ENCODE assay signal across 17 cellular contexts in the genomic region with DNA sequence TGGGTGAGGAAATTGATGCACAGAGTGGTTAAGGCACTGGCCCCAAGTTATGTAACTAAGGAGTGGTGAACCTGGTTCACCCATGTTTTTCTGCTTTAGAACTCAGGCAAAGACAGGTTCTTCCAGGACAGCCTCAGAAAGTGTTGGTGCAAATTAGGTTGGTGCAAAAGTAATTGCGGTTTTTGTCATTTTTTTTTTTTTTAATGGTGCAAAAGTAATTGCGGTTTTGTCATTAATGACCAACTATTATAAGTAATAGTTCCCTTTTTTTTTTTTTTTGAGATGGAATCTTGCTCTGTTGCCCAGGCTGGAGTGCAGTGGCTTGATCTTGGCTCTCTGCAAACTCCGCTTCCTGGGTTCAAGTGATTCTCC. TPM values are rescaled to one million over a fixed set of nuclear protein-coding genes. Genes with fewer than 3 reads are reported as not detected.
A peak's percentile ranks its signal among the peaks of the same experiment; 100 is the strongest.
DNase-seq lines count a peak whose midpoint lies in the region; ATAC-seq and TF ChIP-seq lines count a peak whose summit lies in the region.
"Had no signal": no experiment of that assay in that cellular context is flagged by ENCODE, and none has a peak within 500 bp of the region (broad histone marks: within the 10 kb centered on the region; RNA-seq: fewer than 3 reads in every experiment).

No MANE protein-coding gene starts in this region.

- H3K4me3 ChIP-seq in HL-60 (replicated peaks; ENCODE audit: insufficient read depth, low read length) (no peak overlapping the region), neutrophil (ENCODE audit: low read depth in 1 of 2, low read length in 1 of 2) (peak overlapping the region in 1 of 2 experiments; percentile 46), BE2C (ENCODE audit: low read depth, low read length) (no peak overlapping the region)
- H3K4me3 ChIP-seq: BLaER1 treated with 17β-estradiol and CSF1 and Interleukin-3, amounts not matched to agents 10 nM and 100 nM had no signal

- peaks cover 42% of the 10 kb centered on the region for H3K4me1 Mint-ChIP-seq in activated B cell treated with CpG ODN at 0.5 μM for 24 hours

- ATAC-seq in activated B cell treated with CpG ODN at 0.5 μM for 24 hours (ENCODE audit: low read depth) (no peak), HG02840 (IDR thresholded peaks at IDR 0.05; ENCODE audit: low FRiP score, unreplicated experiment) (no peak)

- no peak overlapping the region for H3K4me3 Mint-ChIP-seq in activated B cell treated with CpG ODN at 0.5 μM for 24 hours
- H3K4me3 Mint-ChIP-seq: CD4-positive, alpha-beta T cell had no signal

- CTCF ChIA-PET in activated B cell treated with CpG ODN at 0.5 μM for 24 hours (lab: Charles Lee): interaction anchor here (1.3 kb wide), 1 partner anchor 22 kb away, joined by 4 read pairs; no protein-coding TSS in a partner anchor

- TF ChIP-seq CTCF in HL-60 (IDR thresholded peaks at IDR 0.05; ENCODE audit: insufficient read depth, low read length) (no peak), activated B cell treated with CpG ODN at 0.5 μM for 24 hours (IDR thresholded peaks at IDR 0.05) (no peak), neutrophil (IDR thresholded peaks at IDR 0.05) (no peak), BE2C (IDR thresholded peaks at IDR 0.05; ENCODE audit: low read depth, low read length) (no peak)

- no peaks in the 10 kb centered on the region for H3K36me3 ChIP-seq in neutrophil
- no peaks in the 10 kb centered on the region for H3K36me3 ChIP-seq in BE2C
- H3K36me3 ChIP-seq: BLaER1 treated with 17β-estradiol and CSF1 and Interleukin-3, amounts not matched to agents 10 nM and 100 nM had no signal

- H3K27ac ChIP-seq in HL-60 (replicated peaks) (peak overlapping the region; percentile 28; the same call in 1 of the 2 replicates), neutrophil (peak overlapping the region; percentile 81)
- H3K27ac ChIP-seq: 22Rv1 had no signal

- no peaks in the 10 kb centered on the region for H3K36me3 Mint-ChIP-seq in activated B cell treated with CpG ODN at 0.5 μM for 24 hours (ENCODE audit: low read depth)

- H3K4me1 ChIP-seq in neutrophil (ENCODE audit: control insufficient read depth in 1 of 2, insufficient read depth in 1 of 2, low read depth in 1 of 2, low read length in 1 of 2): peaks cover 51 to 54% of the 10 kb centered on the region in 2 experiments
- H3K4me1 ChIP-seq in BE2C: no peaks in the 10 kb centered on the region

- peak overlapping the region; percentile 27 for H3K27ac Mint-ChIP-seq in activated B cell treated with CpG ODN at 0.5 μM for 24 hours
- H3K27ac Mint-ChIP-seq: CD4-positive, alpha-beta T cell had no signal

- H3K27me3 ChIP-seq in HL-60 (ENCODE audit: insufficient read depth, poor library complexity, severe bottlenecking) (no peaks in the 10 kb centered on the region), neutrophil (no peaks in the 10 kb centered on the region), BE2C (no peaks in the 10 kb centered on the region)
- H3K27me3 ChIP-seq: BLaER1 treated with 17β-estradiol and CSF1 and Interleukin-3, amounts not matched to agents 10 nM and 100 nM had no signal

- H3K27me3 Mint-ChIP-seq in activated B cell treated with CpG ODN at 0.5 μM for 24 hours: no peaks in the 10 kb centered on the region
- H3K27me3 Mint-ChIP-seq: CD4-positive, alpha-beta T cell had no signal

- POLR2A ChIA-PET in activated B cell treated with CpG ODN at 0.5 μM for 24 hours (lab: Charles Lee): interaction anchor here (0.7 to 1.6 kb wide), 4 partner anchors 10 to 190 kb away, joined by 3 to 22 read pairs (median 5); a partner anchor contains a TSS

- no peaks in the 10 kb centered on the region for H3K9me3 Mint-ChIP-seq in activated B cell treated with CpG ODN at 0.5 μM for 24 hours
- H3K9me3 Mint-ChIP-seq: CD4-positive, alpha-beta T cell had no signal

- intact Hi-C loops in activated B cell treated with CpG ODN at 0.5 μM for 24 hours (cut with micrococcal nuclease): loop anchor here (2.0 to 5.0 kb wide), 2 partner anchors 190 to 230 kb away; a partner anchor contains a TSS

- no peaks in the 10 kb centered on the region for H3K9me3 ChIP-seq in neutrophil
- no peaks in the 10 kb centered on the region for H3K9me3 ChIP-seq in BE2C
- H3K9me3 ChIP-seq: BLaER1 treated with 17β-estradiol and CSF1 and Interleukin-3, amounts not matched to agents 10 nM and 100 nM had no signal

- DNase-seq in NOMO-1 treated with DMSO at 0.1 percent for 48 hours (lab: John Stamatoyannopoulos, UW; ENCODE audit: unreplicated experiment) (peak; percentile 14), NOMO-1 (lab: John Stamatoyannopoulos, UW; ENCODE audit: unreplicated experiment in 2 of 2) (no peak), HL-60 (ENCODE audit: low read depth in 1 of 2, low spot score in 1 of 2) (no peak), activated B cell treated with CpG ODN at 0.5 μM for 24 hours (no peak), BE2C (no peak), Kasumi-1 (lab: John Stamatoyannopoulos, UW) (no peak)
- DNase-seq: CD4-positive, alpha-beta T cell; DMS79; EL; HCEC 1CT had no signal

RNA-seq across cellular contexts. Expression of a gene that starts 5.2 kb away (rescaled TPM):
- total RNA-seq in activated B cell treated with CpG ODN at 0.5 μM for 24 hours: 19.8 and 21.4 TPM in 2 replicates
- polyA plus RNA-seq in BE2C (2012; ENCODE audit: insufficient read depth, insufficient read length, low read depth): 21.5 TPM

RNA-seq across cellular contexts. Expression of a gene that starts 17.3 kb away (rescaled TPM):
- not detected in 2 replicates for total RNA-seq in activated B cell treated with CpG ODN at 0.5 μM for 24 hours
- not detected for polyA plus RNA-seq in BE2C (2012; ENCODE audit: insufficient read depth, insufficient read length, low read depth)
- total RNA-seq: A673; CD4-positive, alpha-beta T cell; H4; HT-29 had no signal
